Comparison of ENCODE assay signal across 10 cellular contexts in genomic region chr19:8451377-8451776, GRCh38. TPM values are rescaled to one million over a fixed set of nuclear protein-coding genes. Genes with fewer than 3 reads are reported as not detected.
DNase-seq lines count a peak whose midpoint lies in the region; ATAC-seq, FAIRE-seq and TF ChIP-seq lines count a peak whose summit lies in the region.
"Had no signal": no experiment of that assay in that cellular context is flagged by ENCODE, and none has a peak within 500 bp of the region (broad histone marks: within the 10 kb centered on the region; RNA-seq: fewer than 3 reads in every experiment).

No MANE protein-coding gene starts in this region.

- H3K27ac Mint-ChIP-seq in activated CD8-positive, alpha-beta memory T cell treated with anti-CD3 and anti-CD28 coated beads, Interleukin-2, amount 10 ng/mL, durations not matched to agents 7 days and 5 days, result peak overlapping the region; percentile 36
- peak overlapping the region; percentile 24 for H3K27ac Mint-ChIP-seq in activated B cell treated with CpG ODN at 0.5 μM for 24 hours
- H3K27ac Mint-ChIP-seq in stimulated activated effector memory CD8-positive, alpha-beta T cell treated with anti-CD3 and anti-CD28 coated beads, Interleukin-12 subunit alpha, Interleukin-12 subunit beta, amount 100 ng/mL, for 72 hours, result peak overlapping the region; percentile 40

- no peaks in the 10 kb centered on the region for H3K9me3 Mint-ChIP-seq in activated CD8-positive, alpha-beta memory T cell treated with anti-CD3 and anti-CD28 coated beads, Interleukin-2, amount 10 ng/mL, durations not matched to agents 7 days and 5 days (ENCODE audit: low read depth)
- no peaks in the 10 kb centered on the region for H3K9me3 Mint-ChIP-seq in activated B cell treated with CpG ODN at 0.5 μM for 24 hours
- no peaks in the 10 kb centered on the region for H3K9me3 Mint-ChIP-seq in stimulated activated effector memory CD8-positive, alpha-beta T cell treated with anti-CD3 and anti-CD28 coated beads, Interleukin-12 subunit alpha, Interleukin-12 subunit beta, amount 100 ng/mL, for 72 hours

- H3K36me3 Mint-ChIP-seq in activated CD8-positive, alpha-beta memory T cell treated with anti-CD3 and anti-CD28 coated beads, Interleukin-2, amount 10 ng/mL, durations not matched to agents 7 days and 5 days, result peaks cover 58% of the 10 kb centered on the region
- H3K36me3 Mint-ChIP-seq in activated B cell treated with CpG ODN at 0.5 μM for 24 hours (ENCODE audit: low read depth), result peaks cover 65% of the 10 kb centered on the region
- H3K36me3 Mint-ChIP-seq in stimulated activated effector memory CD8-positive, alpha-beta T cell treated with anti-CD3 and anti-CD28 coated beads, Interleukin-12 subunit alpha, Interleukin-12 subunit beta, amount 100 ng/mL, for 72 hours, result peaks cover 98% of the 10 kb centered on the region

- POLR2A ChIA-PET in activated B cell treated with CpG ODN at 0.5 μM for 24 hours (lab: Charles Lee), result interaction anchor here (0.5 kb wide), 1 partner anchor 14 kb away, joined by 3 read pairs; no protein-coding TSS in a partner anchor

- H3K4me1 Mint-ChIP-seq in activated CD8-positive, alpha-beta memory T cell treated with anti-CD3 and anti-CD28 coated beads, Interleukin-2, amount 10 ng/mL, durations not matched to agents 7 days and 5 days, result peaks cover 78% of the 10 kb centered on the region
- peaks cover 80% of the 10 kb centered on the region for H3K4me1 Mint-ChIP-seq in activated B cell treated with CpG ODN at 0.5 μM for 24 hours
- H3K4me1 Mint-ChIP-seq in stimulated activated effector memory CD8-positive, alpha-beta T cell treated with anti-CD3 and anti-CD28 coated beads, Interleukin-12 subunit alpha, Interleukin-12 subunit beta, amount 100 ng/mL, for 72 hours, result peaks cover 86% of the 10 kb centered on the region

- peaks cover 43 to 55% of the 10 kb centered on the region in 2 donors for H3K4me1 ChIP-seq in kidney (ENCODE audit: control insufficient read depth in 1 of 2, insufficient read depth in 1 of 2, low read depth in 1 of 2, low read length in 2 of 2)

- no peak for TF ChIP-seq CTCF in activated B cell treated with CpG ODN at 0.5 μM for 24 hours (IDR thresholded peaks at IDR 0.05)
- TF ChIP-seq CTCF in kidney (IDR thresholded peaks at IDR 0.05; ENCODE audit: borderline replicate concordance, extremely low read depth, insufficient read depth), result no peak

- H3K4me3 Mint-ChIP-seq in activated CD8-positive, alpha-beta memory T cell treated with anti-CD3 and anti-CD28 coated beads, Interleukin-2, amount 10 ng/mL, durations not matched to agents 7 days and 5 days, result no peak overlapping the region
- no peak overlapping the region for H3K4me3 Mint-ChIP-seq in activated B cell treated with CpG ODN at 0.5 μM for 24 hours
- peak overlapping the region; percentile 5 for H3K4me3 Mint-ChIP-seq in stimulated activated effector memory CD8-positive, alpha-beta T cell treated with anti-CD3 and anti-CD28 coated beads, Interleukin-12 subunit alpha, Interleukin-12 subunit beta, amount 100 ng/mL, for 72 hours

- intact Hi-C loops in activated B cell treated with CpG ODN at 0.5 μM for 24 hours (cut with micrococcal nuclease), result no loop called here
- intact Hi-C loops in kidney (cut with DNase I), result no loop called here

- no peaks in the 10 kb centered on the region for H3K9me3 ChIP-seq in kidney (ENCODE audit: control insufficient read depth in 1 of 2, low read length in 2 of 2)

- H3K9ac ChIP-seq in kidney (ENCODE audit: low read length in 2 of 2), result no peak overlapping the region

- peak overlapping the region in 1 of 2 donors; percentile 0 for H3K4me3 ChIP-seq in kidney (ENCODE audit: low read length in 2 of 2)

- H3K27ac ChIP-seq in kidney (ENCODE audit: low read depth in 2 of 2, low read length in 2 of 2), result peak overlapping the region; percentile 17 to 30

- ATAC-seq in activated CD8-positive, alpha-beta memory T cell treated with anti-CD3 and anti-CD28 coated beads, Interleukin-2, amount 10 ng/mL, durations not matched to agents 7 days and 5 days, result no peak
- ATAC-seq in activated B cell treated with CpG ODN at 0.5 μM for 24 hours (ENCODE audit: low read depth) (no peak), GM18517 (IDR thresholded peaks at IDR 0.05; ENCODE audit: unreplicated experiment) (no peak)
- no peak for ATAC-seq in stimulated activated effector memory CD8-positive, alpha-beta T cell treated with anti-CD3 and anti-CD28 coated beads, Interleukin-12 subunit alpha, Interleukin-12 subunit beta, amount 100 ng/mL, for 72 hours

- peaks cover 3 to 29% of the 10 kb centered on the region in 2 donors for H3K36me3 ChIP-seq in kidney (ENCODE audit: control insufficient read depth in 1 of 2, insufficient read depth in 2 of 2, low read length in 2 of 2)

- FAIRE-seq in kidney (lab: Jason Lieb, UNC), result no peak

- no peak for DNase-seq in activated CD8-positive, alpha-beta memory T cell treated with anti-CD3 and anti-CD28 coated beads, Interleukin-2, amount 10 ng/mL, durations not matched to agents 7 days and 5 days
- DNase-seq in activated CD8-positive, alpha-beta memory T cell treated with anti-CD3 and anti-CD28 coated beads, Interleukin-2, amount 50 U/mL, for 48 hours, result no peak
- DNase-seq in activated B cell treated with CpG ODN at 0.5 μM for 24 hours (no peak), kidney (no peak), NCI-H2196 (lab: John Stamatoyannopoulos, UW; ENCODE audit: unreplicated experiment) (no peak)
- no peak for DNase-seq in stimulated activated effector memory CD8-positive, alpha-beta T cell treated with anti-CD3 and anti-CD28 coated beads, Interleukin-12 subunit alpha, Interleukin-12 subunit beta, amount 100 ng/mL, for 72 hours (ENCODE audit: low spot score in 2 of 2)
- no peak for DNase-seq in stimulated activated CD4-positive, alpha-beta T cell treated with anti-CD3 and anti-CD28 coated beads, Interleukin-4, amount 100 ng/mL, for 4 hours
- DNase-seq: NCI-H146; stimulated activated naive CD4-positive, alpha-beta T cell treated with Interleukin-2 at 50 U/mL for 16 hours had no signal

- H3K27me3 Mint-ChIP-seq in activated CD8-positive, alpha-beta memory T cell treated with anti-CD3 and anti-CD28 coated beads, Interleukin-2, amount 10 ng/mL, durations not matched to agents 7 days and 5 days, result no peaks in the 10 kb centered on the region
- no peaks in the 10 kb centered on the region for H3K27me3 Mint-ChIP-seq in activated B cell treated with CpG ODN at 0.5 μM for 24 hours

- CTCF ChIA-PET in activated CD8-positive, alpha-beta memory T cell treated with anti-CD3 and anti-CD28 coated beads, Interleukin-2, amount 10 ng/mL, durations not matched to agents 7 days and 5 days (lab: Charles Lee), result interaction anchor here (0.9 to 1.3 kb wide), 2 partner anchors 11 to 54 kb away, joined by 3 read pairs; no protein-coding TSS in a partner anchor
- CTCF ChIA-PET in activated B cell treated with CpG ODN at 0.5 μM for 24 hours (lab: Charles Lee), result interaction anchor here (0.6 kb wide), 1 partner anchor 347 kb away, joined by 3 read pairs; no protein-coding TSS in a partner anchor

RNA-seq across cellular contexts. Expression of gene HNRNPM, which starts 6.6 kb away (rescaled TPM):
- total RNA-seq in activated CD8-positive, alpha-beta memory T cell treated with anti-CD3 and anti-CD28 coated beads, Interleukin-2, amount 10 ng/mL, durations not matched to agents 7 days and 5 days, result 100 to 1,000 TPM; 226 to 309 TPM
- total RNA-seq in activated B cell treated with CpG ODN at 0.5 μM for 24 hours (282 and 287 TPM in 2 replicates), kidney (164 TPM)
- polyA plus RNA-seq in kidney (ENCODE audit: insufficient read depth, low read depth, low replicate concordance), result 103 TPM

RNA-seq across cellular contexts. Expression of gene MARCHF2, which starts 38.3 kb away (rescaled TPM):
- 10 to 100 TPM; 16.5 to 20.9 TPM for total RNA-seq in activated CD8-positive, alpha-beta memory T cell treated with anti-CD3 and anti-CD28 coated beads, Interleukin-2, amount 10 ng/mL, durations not matched to agents 7 days and 5 days
- total RNA-seq in activated B cell treated with CpG ODN at 0.5 μM for 24 hours (24.8 and 25.6 TPM in 2 replicates), kidney (48.4 TPM)
- polyA plus RNA-seq in kidney (ENCODE audit: insufficient read depth, low read depth, low replicate concordance), result 46.5 TPM

RNA-seq across cellular contexts. Expression of gene PRAM1, which starts 51.1 kb away (rescaled TPM):
- total RNA-seq in activated CD8-positive, alpha-beta memory T cell treated with anti-CD3 and anti-CD28 coated beads, Interleukin-2, amount 10 ng/mL, durations not matched to agents 7 days and 5 days, result 1 to 10 TPM in 1 of 2 experiments, under 1 TPM in 1; 0.59 to 1.4 TPM
- total RNA-seq in activated B cell treated with CpG ODN at 0.5 μM for 24 hours (0.29 and 0.49 TPM in 2 replicates), kidney (4.6 TPM)
- polyA plus RNA-seq in kidney (ENCODE audit: insufficient read depth, low read depth, low replicate concordance), result 0.99 TPM
